Comparison of ENCODE assay signal across 2 cellular contexts in the genomic region with DNA sequence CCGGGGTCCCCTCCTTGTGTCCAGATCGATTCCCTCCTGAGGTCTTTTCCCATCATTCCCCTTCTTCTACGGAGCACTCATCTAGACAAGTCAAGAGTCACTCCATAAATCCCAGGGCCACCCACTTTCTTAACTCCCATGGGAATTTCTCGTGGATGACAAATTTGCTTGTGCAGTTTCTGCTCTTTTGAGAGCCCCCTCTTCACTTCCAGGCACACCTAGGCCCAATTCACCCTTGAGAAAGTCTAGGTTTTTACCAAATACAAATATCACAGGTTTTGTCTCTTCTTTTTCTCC.
TF ChIP-seq lines count a peak whose summit lies in the region.

No MANE protein-coding gene starts in this region.

TF ChIP-seq in HCT116, 20 proteins besides CTCF, POLR2A, EP300 and RAD21 (continued from another document):
- TF ChIP-seq TCF7L2 (IDR thresholded peaks at IDR 0.05; ENCODE audit: borderline replicate concordance, extremely low read depth, insufficient read depth, insufficient read length) (no peak), EGR1 (IDR thresholded peaks at IDR 0.05; ENCODE audit: low read depth) (no peak), SIN3A (IDR thresholded peaks at IDR 0.05; ENCODE audit: low read depth) (no peak), SRF (IDR thresholded peaks at IDR 0.05; ENCODE audit: low read depth) (no peak), SP1 (IDR thresholded peaks at IDR 0.05; ENCODE audit: low read depth) (no peak), FOSL1 (IDR thresholded peaks at IDR 0.05; ENCODE audit: low read depth) (no peak), JUND (IDR thresholded peaks at IDR 0.05) (no peak), ELF1 (IDR thresholded peaks at IDR 0.05; ENCODE audit: borderline replicate concordance, low read depth) (no peak)
- TF ChIP-seq, protein P1, sequence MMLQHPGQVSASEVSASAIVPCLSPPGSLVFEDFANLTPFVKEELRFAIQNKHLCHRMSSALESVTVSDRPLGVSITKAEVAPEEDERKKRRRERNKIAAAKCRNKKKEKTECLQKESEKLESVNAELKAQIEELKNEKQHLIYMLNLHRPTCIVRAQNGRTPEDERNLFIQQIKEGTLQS (IDR thresholded peaks at IDR 0.05): no peak
TF ChIP-seq in HCT116: peak in this region for 0.

TF ChIP-seq in WTC11, 78 proteins besides CTCF, POLR2A, EP300 and RAD21 (continued from another document):
- TF ChIP-seq, protein P2, sequence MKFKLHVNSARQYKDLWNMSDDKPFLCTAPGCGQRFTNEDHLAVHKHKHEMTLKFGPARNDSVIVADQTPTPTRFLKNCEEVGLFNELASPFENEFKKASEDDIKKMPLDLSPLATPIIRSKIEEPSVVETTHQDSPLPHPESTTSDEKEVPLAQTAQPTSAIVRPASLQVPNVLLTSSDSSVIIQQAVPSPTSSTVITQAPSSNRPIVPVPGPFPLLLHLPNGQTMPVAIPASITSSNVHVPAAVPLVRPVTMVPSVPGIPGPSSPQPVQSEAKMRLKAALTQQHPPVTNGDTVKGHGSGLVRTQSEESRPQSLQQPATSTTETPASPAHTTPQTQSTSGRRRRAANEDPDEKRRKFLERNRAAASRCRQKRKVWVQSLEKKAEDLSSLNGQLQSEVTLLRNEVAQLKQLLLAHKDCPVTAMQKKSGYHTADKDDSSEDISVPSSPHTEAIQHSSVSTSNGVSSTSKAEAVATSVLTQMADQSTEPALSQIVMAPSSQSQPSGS (CRISPR knock-in tag; IDR thresholded peaks at IDR 0.05; ENCODE audit: borderline replicate concordance, low read depth): no peak
- TF ChIP-seq SOX15 (CRISPR knock-in tag; IDR thresholded peaks at IDR 0.05) (no peak), NFYB (CRISPR knock-in tag; conservative IDR thresholded peaks at IDR 0.05; ENCODE audit: low read depth) (no peak)
